Comparison of ENCODE assay signal across 1 cellular context in genomic region chr1:53919675-53920066, GRCh38.
A peak's percentile ranks its signal among the peaks of the same experiment; 100 is the strongest.
TF ChIP-seq lines count a peak whose summit lies in the region.

No MANE protein-coding gene starts in this region.

TF ChIP-seq in K562, 482 proteins besides CTCF, POLR2A, EP300 and RAD21:
- TF ChIP-seq PTTG1 (tag; IDR thresholded peaks at IDR 0.05; ENCODE audit: low read depth) (no peak), PPARD (CRISPR knock-in tag; IDR thresholded peaks at IDR 0.05) (no peak), TFAM (CRISPR knock-in tag; conservative IDR thresholded peaks at IDR 0.05) (no peak), DLX4 (CRISPR knock-in tag; IDR thresholded peaks at IDR 0.05) (no peak), ZNF644 (tag; IDR thresholded peaks at IDR 0.05; ENCODE audit: low read depth) (no peak), PKNOX1 (IDR thresholded peaks at IDR 0.05) (peak; percentile 57; the same call in 1 of the 2 replicates), XRCC5 (IDR thresholded peaks at IDR 0.05; ENCODE audit: low read depth, low read length) (no peak), FOSL1 (tag; conservative IDR thresholded peaks at IDR 0.05) (peak; percentile 34; the same call in 1 of the 2 replicates)
TF ChIP-seq in K562: peak in this region for 2.
